8 cellular contexts compared by ENCODE assay signal in genomic region chr1:153223040-153223891, GRCh38. TPM values are rescaled to one million over a fixed set of nuclear protein-coding genes. Genes with fewer than 3 reads are reported as not detected.
DNase-seq lines count a peak whose midpoint lies in the region; ATAC-seq and TF ChIP-seq lines count a peak whose summit lies in the region.
"Not testable (repeated sequence)": the region's sequence is repeated elsewhere in the genome, so short reads cannot be mapped to it uniquely, and the experiment has no call there.

No MANE protein-coding gene starts in this region.

- not testable (repeated sequence) for H3K27ac Mint-ChIP-seq in activated naive CD8-positive, alpha-beta T cell treated with anti-CD3 and anti-CD28 coated beads, Interleukin-2, amount 50 U/mL, for 24 hours

- not testable (repeated sequence) for H3K36me3 Mint-ChIP-seq in activated naive CD8-positive, alpha-beta T cell treated with anti-CD3 and anti-CD28 coated beads, Interleukin-2, amount 50 U/mL, for 24 hours (ENCODE audit: low read depth)

- not testable (repeated sequence) for H3K27me3 Mint-ChIP-seq in activated naive CD8-positive, alpha-beta T cell treated with anti-CD3 and anti-CD28 coated beads, Interleukin-2, amount 50 U/mL, for 24 hours

- DNase-seq in GM10248 (ENCODE audit: extremely low spot score) (peak; percentile 39), NCI-H187 treated with DMSO at 0.1 percent for 48 hours (lab: John Stamatoyannopoulos, UW) (peak; percentile 63), T-helper 1 cell (peak in 3 of 5 donors; percentile 7 to 42 (median 25)), cardiac septum (ENCODE audit: low spot score) (peak; percentile 80), pons (ENCODE audit: low spot score) (peak; percentile 74), ureter (ENCODE audit: low spot score) (peak; percentile 81)
- peak; percentile 62 for DNase-seq in activated naive CD8-positive, alpha-beta T cell treated with anti-CD3 and anti-CD28 coated beads, Interleukin-2, amount 50 U/mL, for 24 hours

- ATAC-seq in HG02840 (IDR thresholded peaks at IDR 0.05; ENCODE audit: low FRiP score, unreplicated experiment) = peak; percentile 55
- ATAC-seq in activated naive CD8-positive, alpha-beta T cell treated with anti-CD3 and anti-CD28 coated beads, Interleukin-2, amount 50 U/mL, for 24 hours = peak; percentile 65

- CTCF ChIA-PET in GM10248 (lab: Yijun Ruan, JAX) = interaction anchor here (0.7 to 2.6 kb wide), 15 partner anchors 10 to 571 kb away, joined by 3 to 12 read pairs (median 4); partner anchors contain the start of genes IVL and SMCP

- not testable (repeated sequence) for H3K4me1 Mint-ChIP-seq in activated naive CD8-positive, alpha-beta T cell treated with anti-CD3 and anti-CD28 coated beads, Interleukin-2, amount 50 U/mL, for 24 hours

- H3K9me3 Mint-ChIP-seq in activated naive CD8-positive, alpha-beta T cell treated with anti-CD3 and anti-CD28 coated beads, Interleukin-2, amount 50 U/mL, for 24 hours = not testable (repeated sequence)

- peak; percentile 54 for TF ChIP-seq CTCF in GM10248 (IDR thresholded peaks at IDR 0.05; ENCODE audit: control extremely low read depth, extremely low read depth, low read depth, missing control alignments)

- H3K4me3 Mint-ChIP-seq in activated naive CD8-positive, alpha-beta T cell treated with anti-CD3 and anti-CD28 coated beads, Interleukin-2, amount 50 U/mL, for 24 hours = not testable (repeated sequence)

- intact Hi-C loops in cardiac septum (cut with DNase I) = loop anchor here (2.0 to 5.0 kb wide), 2 partner anchors 354 to 571 kb away; no protein-coding TSS in a partner anchor

- POLR2A ChIA-PET in GM10248 (lab: Yijun Ruan, JAX) = not testable (repeated sequence)

RNA-seq across cellular contexts. Expression of gene PRR9, which starts 5.9 kb away (rescaled TPM):
- total RNA-seq in cardiac septum (not detected), ureter (not detected)

RNA-seq across cellular contexts. Expression of gene LELP1, which starts 20.0 kb away (rescaled TPM):
- total RNA-seq in cardiac septum (not detected), ureter (not detected)

RNA-seq across cellular contexts. Expression of gene LORICRIN, which starts 36.2 kb away (rescaled TPM):
- total RNA-seq in cardiac septum (not detected), ureter (not detected)

Comparison
In these comparisons a context has a peak if more than half of its experiments do, and no peak if none do; other contexts are left out.
1. Peak in every context shown above with its lines: DNase-seq and ATAC-seq.
2. DNase-seq: peak in every context shown above with its lines; median percentile 81 in ureter; 80 in cardiac septum; 74 in pons; 63 in NCI-H187 treated with DMSO at 0.1 percent for 48 hours; 62 in activated naive CD8-positive, alpha-beta T cell treated with anti-CD3 and anti-CD28 coated beads, Interleukin-2, amount 50 U/mL, for 24 hours; 39 in GM10248; 25 in T-helper 1 cell.